ENCODE assay signal across 2 cellular contexts in the genomic region with DNA sequence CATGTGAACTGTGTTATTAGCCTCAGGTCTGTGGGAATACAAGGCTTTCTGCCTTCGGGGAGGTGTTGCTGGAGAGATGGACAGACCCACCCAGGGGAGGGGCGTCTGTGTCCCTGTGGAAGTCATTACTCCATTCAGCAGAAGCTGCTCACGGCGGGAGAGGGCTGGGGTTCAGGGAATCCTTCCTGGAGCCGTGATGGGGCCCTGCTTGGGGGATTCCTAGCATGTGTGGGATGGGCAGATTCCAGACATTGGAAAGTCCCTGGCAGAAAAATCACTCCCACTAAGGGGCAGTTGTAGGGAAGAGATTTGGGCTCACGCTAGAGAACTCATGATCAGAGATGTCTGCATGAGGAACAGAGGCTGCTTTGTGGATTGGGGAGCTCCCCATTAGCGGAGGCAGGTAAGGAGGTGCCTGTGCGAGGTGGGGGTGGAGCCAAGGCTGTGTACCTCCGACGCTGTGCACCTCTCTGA.
TF ChIP-seq lines count a peak whose summit lies in the region.

No MANE protein-coding gene starts in this region.

TF ChIP-seq in endothelial cell of umbilical vein, 7 proteins besides CTCF, POLR2A, EP300 and RAD21 (continued from another document):
- TF ChIP-seq FOS (IDR thresholded peaks at IDR 0.05; ENCODE audit: borderline replicate concordance, insufficient read depth, low read length): no peak
- no peak for TF ChIP-seq GATA2 (IDR thresholded peaks at IDR 0.05; ENCODE audit: insufficient read depth, insufficient read length, low read depth, low read length)
- no peak for TF ChIP-seq MYC (IDR thresholded peaks at IDR 0.05; ENCODE audit: low read depth, low read length)
- TF ChIP-seq EZH2 (IDR thresholded peaks at IDR 0.05; ENCODE audit: borderline replicate concordance, low read depth, low read length, severe bottlenecking): no peak
- no peak for TF ChIP-seq POLR2AphosphoS5 (IDR thresholded peaks at IDR 0.05; ENCODE audit: insufficient read depth, low read depth, low read length)
TF ChIP-seq in endothelial cell of umbilical vein: peak in this region for 0.

TF ChIP-seq in HEK293T, 16 proteins besides CTCF, POLR2A, EP300 and RAD21 (continued from another document):
- TF ChIP-seq FOXA1 (IDR thresholded peaks at IDR 0.05): no peak
- no peak for TF ChIP-seq SP1 (IDR thresholded peaks at IDR 0.05)
- no peak for TF ChIP-seq ARNT (IDR thresholded peaks at IDR 0.05)
- no peak for TF ChIP-seq SUZ12 (IDR thresholded peaks at IDR 0.05)
- no peak for TF ChIP-seq NFRKB (IDR thresholded peaks at IDR 0.05)
- no peak for TF ChIP-seq TARDBP (IDR thresholded peaks at IDR 0.05)
- no peak for TF ChIP-seq LEF1 (IDR thresholded peaks at IDR 0.05; ENCODE audit: borderline replicate concordance)
- TF ChIP-seq L3MBTL2 (conservative IDR thresholded peaks at IDR 0.05): no peak
- no peak for TF ChIP-seq FOXK2 (IDR thresholded peaks at IDR 0.05)
- TF ChIP-seq, protein P1, sequence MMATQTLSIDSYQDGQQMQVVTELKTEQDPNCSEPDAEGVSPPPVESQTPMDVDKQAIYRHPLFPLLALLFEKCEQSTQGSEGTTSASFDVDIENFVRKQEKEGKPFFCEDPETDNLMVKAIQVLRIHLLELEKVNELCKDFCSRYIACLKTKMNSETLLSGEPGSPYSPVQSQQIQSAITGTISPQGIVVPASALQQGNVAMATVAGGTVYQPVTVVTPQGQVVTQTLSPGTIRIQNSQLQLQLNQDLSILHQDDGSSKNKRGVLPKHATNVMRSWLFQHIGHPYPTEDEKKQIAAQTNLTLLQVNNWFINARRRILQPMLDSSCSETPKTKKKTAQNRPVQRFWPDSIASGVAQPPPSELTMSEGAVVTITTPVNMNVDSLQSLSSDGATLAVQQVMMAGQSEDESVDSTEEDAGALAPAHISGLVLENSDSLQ (IDR thresholded peaks at IDR 0.05): no peak
